ENCODE assay signal across 12 cellular contexts in genomic region chr11:130653838-130654601, GRCh38.
DNase-seq lines count a peak whose midpoint lies in the region; ATAC-seq, FAIRE-seq and TF ChIP-seq lines count a peak whose summit lies in the region.
"Had no signal": no experiment of that assay in that cellular context is flagged by ENCODE, and none has a peak within 500 bp of the region (broad histone marks: within the 10 kb centered on the region; RNA-seq: fewer than 3 reads in every experiment).

No MANE protein-coding gene starts in this region.

- no peak overlapping the region for H3K27ac Mint-ChIP-seq in activated T-helper 17 cell treated with anti-CD3 and anti-CD28 coated beads, Interleukin-2, amount 50 U/mL, for 72 hours

- H3K36me3 ChIP-seq in liver (ENCODE audit: control insufficient read depth in 4 of 4, insufficient read depth in 3 of 4, low read depth in 1 of 4, low read length in 3 of 4), result no peaks in the 10 kb centered on the region
- H3K36me3 ChIP-seq in HepG2 (replicated peaks in 1 of 2; ENCODE audit: control insufficient read depth in 1 of 2, insufficient read depth in 2 of 2, low read length in 2 of 2), result no peaks in the 10 kb centered on the region

- H3K79me2 ChIP-seq in HepG2 (ENCODE audit: insufficient read depth, low read length), result no peaks in the 10 kb centered on the region

- peaks cover 4% of the 10 kb centered on the region for H3K9me3 Mint-ChIP-seq in activated T-helper 17 cell treated with anti-CD3 and anti-CD28 coated beads, Interleukin-2, amount 50 U/mL, for 72 hours

- H4K20me1 ChIP-seq in HepG2 (ENCODE audit: insufficient read depth, low read length), result no peaks in the 10 kb centered on the region

- H3K4me3 Mint-ChIP-seq in activated T-helper 17 cell treated with anti-CD3 and anti-CD28 coated beads, Interleukin-2, amount 50 U/mL, for 72 hours, result no peak overlapping the region

- TF ChIP-seq EP300 in HepG2 (IDR thresholded peaks at IDR 0.05; ENCODE audit: low read depth in 2 of 2, low read length in 2 of 2) (no peak), HepG2 (CRISPR knock-in tag; IDR thresholded peaks at IDR 0.05; ENCODE audit: borderline replicate concordance) (no peak)

- ATAC-seq in HepG2 (no peak), GM19395 (IDR thresholded peaks at IDR 0.05; ENCODE audit: unreplicated experiment) (no peak)
- no peak for ATAC-seq in activated T-helper 17 cell treated with anti-CD3 and anti-CD28 coated beads, Interleukin-2, amount 50 U/mL, for 72 hours (replicated peaks)
- ATAC-seq: HCT116 had no signal

- H3K9ac ChIP-seq in liver (ENCODE audit: low read depth in 1 of 2, low read length in 2 of 2) (no peak overlapping the region), HepG2 (ENCODE audit: insufficient read depth, low read depth, low read length) (no peak overlapping the region)

- H3K36me3 Mint-ChIP-seq in activated T-helper 17 cell treated with anti-CD3 and anti-CD28 coated beads, Interleukin-2, amount 50 U/mL, for 72 hours (ENCODE audit: low read depth), result no peaks in the 10 kb centered on the region

- DNase-seq in HepG2 (ENCODE audit: low spot score) (no peak), fibroblast of the aortic adventitia (ENCODE audit: low read depth) (peak; percentile 89), myocyte (ENCODE audit: low read depth) (peak; percentile 57), GM20000 (ENCODE audit: low spot score) (no peak), midbrain (lab: John Stamatoyannopoulos, UW) (no peak)
- DNase-seq: KG1 had no signal

- H3K27ac ChIP-seq in liver (ENCODE audit: low read depth in 1 of 2, low read length in 2 of 2), result peak overlapping the region; percentile 7 to 52
- no peak overlapping the region for H3K27ac ChIP-seq in HepG2 (ENCODE audit: extremely low read length, insufficient read depth, low read length)
- H3K27ac ChIP-seq: 22Rv1 had no signal

- H3K27me3 ChIP-seq in liver (ENCODE audit: control insufficient read depth in 4 of 4, insufficient read depth in 4 of 4, low read length in 3 of 4), result no peaks in the 10 kb centered on the region
- H3K27me3 ChIP-seq in HepG2 (ENCODE audit: control insufficient read depth in 1 of 2, insufficient read depth in 2 of 2, low read length in 2 of 2), result no peaks in the 10 kb centered on the region

- TF ChIP-seq POLR2A in HepG2 (IDR thresholded peaks at IDR 0.05; ENCODE audit: insufficient read depth in 1 of 2, low read depth in 2 of 2, low read length in 2 of 2), result no peak

- no peaks in the 10 kb centered on the region for H3K4me1 Mint-ChIP-seq in activated T-helper 17 cell treated with anti-CD3 and anti-CD28 coated beads, Interleukin-2, amount 50 U/mL, for 72 hours

- H3K4me1 ChIP-seq in liver (ENCODE audit: control insufficient read depth in 4 of 4, insufficient read depth in 4 of 4, low read length in 3 of 4) (peaks cover 3 to 15% (median 12%) of the 10 kb centered on the region in 4 donors), HepG2 (ENCODE audit: insufficient read depth, low read length) (no peaks in the 10 kb centered on the region)

- intact Hi-C loops in HepG2 (cut with micrococcal nuclease; ENCODE audit: unreplicated experiment), result no loop called here

- no peak for TF ChIP-seq CTCF in liver (IDR thresholded peaks at IDR 0.05; ENCODE audit: low read depth, low read length, missing input control)
- no peak for TF ChIP-seq CTCF in HepG2 (CRISPR knock-in tag; IDR thresholded peaks at IDR 0.05)
- TF ChIP-seq CTCF in fibroblast of the aortic adventitia (IDR thresholded peaks at IDR 0.05; ENCODE audit: insufficient read depth, low read length), result no peak
- TF ChIP-seq CTCF in GM20000 (IDR thresholded peaks at IDR 0.05; ENCODE audit: extremely low read depth, missing control alignments), result no peak

- H3K4me2 ChIP-seq in HepG2 (ENCODE audit: low read depth, low read length), result no peak overlapping the region

- no peak for FAIRE-seq in HepG2 (lab: Jason Lieb, UNC)
- FAIRE-seq: colon had no signal

- POLR2A ChIA-PET in HepG2 (lab: Yijun Ruan, JAX), result no interaction called here

- in situ Hi-C loops in HepG2 (cut with HindIII; ENCODE audit: extremely low pct_ligation_motif_present, low pct_unique_long_range_greater_than_20kb), result no loop called here

- peaks cover 15% of the 10 kb centered on the region for H3K27me3 Mint-ChIP-seq in activated T-helper 17 cell treated with anti-CD3 and anti-CD28 coated beads, Interleukin-2, amount 50 U/mL, for 72 hours

- H3K4me3 ChIP-seq in liver (ENCODE audit: low read depth in 1 of 3, low read length in 3 of 3), result no peak overlapping the region
- H3K4me3 ChIP-seq in HepG2 (replicated peaks in 1 of 3; ENCODE audit: insufficient read depth in 1 of 3, low read depth in 2 of 3, low read length in 3 of 3), result no peak overlapping the region
- H3K4me3 ChIP-seq in fibroblast of the aortic adventitia (ENCODE audit: low read depth, low read length), result no peak overlapping the region

- no TSS peak for BruUV-seq in HepG2 (replicated peaks; lab: Mats Ljungman, UMichigan)

- CTCF ChIA-PET in HepG2 (lab: Yijun Ruan, JAX; ENCODE audit: low intra/inter-chr PET ratio, low total read pairs), result no interaction called here

- TF ChIP-seq RAD21 in liver (IDR thresholded peaks at IDR 0.05) (peak; percentile 22 to 39), HepG2 (CRISPR knock-in tag; IDR thresholded peaks at IDR 0.05) (no peak)

- WGBS in liver, result 19% methylated on average over 5 of the region's 5 CpGs
- WGBS in HepG2 (ENCODE audit: low lambda C conversion rate), result 4% methylated on average over 5 of the region's 5 CpGs

- H2AFZ ChIP-seq in HepG2 (ENCODE audit: low read length), result no peak overlapping the region

- H3K9me3 ChIP-seq in liver (ENCODE audit: control insufficient read depth in 4 of 4, low read length in 3 of 4), result no peaks in the 10 kb centered on the region
- H3K9me3 ChIP-seq in HepG2 (ENCODE audit: low read length), result no peaks in the 10 kb centered on the region

TF ChIP-seq in liver, 16 proteins besides CTCF, POLR2A, EP300 and RAD21 (continues in another document):
- TF ChIP-seq YY1 (IDR thresholded peaks at IDR 0.05) (peak; percentile 81), NR2F2 (IDR thresholded peaks at IDR 0.05) (peak; percentile 82), FOXA2 (IDR thresholded peaks at IDR 0.05) (peak; percentile 27), FOXA1 (IDR thresholded peaks at IDR 0.05) (peak; percentile 63), HNF4G (IDR thresholded peaks at IDR 0.05) (peak; percentile 34), REST (IDR thresholded peaks at IDR 0.05) (peak; percentile 48), HNF4A (conservative IDR thresholded peaks at IDR 0.05) (peak; percentile 61 to 88)

TF ChIP-seq in HepG2, 621 proteins besides CTCF, POLR2A, EP300 and RAD21 (continues in another document):
- TF ChIP-seq ZNF766 (CRISPR knock-in tag; IDR thresholded peaks at IDR 0.05; ENCODE audit: borderline replicate concordance) (no peak), HOXD1 (CRISPR knock-in tag; IDR thresholded peaks at IDR 0.05) (no peak), KMT2B (CRISPR knock-in tag; IDR thresholded peaks at IDR 0.05) (no peak), ZNF232 (CRISPR knock-in tag; IDR thresholded peaks at IDR 0.05; ENCODE audit: borderline replicate concordance) (no peak), ZNF607 (CRISPR knock-in tag; IDR thresholded peaks at IDR 0.05; ENCODE audit: borderline replicate concordance) (no peak), ZBTB34 (CRISPR knock-in tag; IDR thresholded peaks at IDR 0.05) (no peak), ZFP41 (CRISPR knock-in tag; IDR thresholded peaks at IDR 0.05; ENCODE audit: borderline replicate concordance) (no peak)
- TF ChIP-seq, protein P1, sequence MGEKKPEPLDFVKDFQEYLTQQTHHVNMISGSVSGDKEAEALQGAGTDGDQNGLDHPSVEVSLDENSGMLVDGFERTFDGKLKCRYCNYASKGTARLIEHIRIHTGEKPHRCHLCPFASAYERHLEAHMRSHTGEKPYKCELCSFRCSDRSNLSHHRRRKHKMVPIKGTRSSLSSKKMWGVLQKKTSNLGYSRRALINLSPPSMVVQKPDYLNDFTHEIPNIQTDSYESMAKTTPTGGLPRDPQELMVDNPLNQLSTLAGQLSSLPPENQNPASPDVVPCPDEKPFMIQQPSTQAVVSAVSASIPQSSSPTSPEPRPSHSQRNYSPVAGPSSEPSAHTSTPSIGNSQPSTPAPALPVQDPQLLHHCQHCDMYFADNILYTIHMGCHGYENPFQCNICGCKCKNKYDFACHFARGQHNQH (CRISPR knock-in tag; IDR thresholded peaks at IDR 0.05), result no peak
- TF ChIP-seq, protein P2, sequence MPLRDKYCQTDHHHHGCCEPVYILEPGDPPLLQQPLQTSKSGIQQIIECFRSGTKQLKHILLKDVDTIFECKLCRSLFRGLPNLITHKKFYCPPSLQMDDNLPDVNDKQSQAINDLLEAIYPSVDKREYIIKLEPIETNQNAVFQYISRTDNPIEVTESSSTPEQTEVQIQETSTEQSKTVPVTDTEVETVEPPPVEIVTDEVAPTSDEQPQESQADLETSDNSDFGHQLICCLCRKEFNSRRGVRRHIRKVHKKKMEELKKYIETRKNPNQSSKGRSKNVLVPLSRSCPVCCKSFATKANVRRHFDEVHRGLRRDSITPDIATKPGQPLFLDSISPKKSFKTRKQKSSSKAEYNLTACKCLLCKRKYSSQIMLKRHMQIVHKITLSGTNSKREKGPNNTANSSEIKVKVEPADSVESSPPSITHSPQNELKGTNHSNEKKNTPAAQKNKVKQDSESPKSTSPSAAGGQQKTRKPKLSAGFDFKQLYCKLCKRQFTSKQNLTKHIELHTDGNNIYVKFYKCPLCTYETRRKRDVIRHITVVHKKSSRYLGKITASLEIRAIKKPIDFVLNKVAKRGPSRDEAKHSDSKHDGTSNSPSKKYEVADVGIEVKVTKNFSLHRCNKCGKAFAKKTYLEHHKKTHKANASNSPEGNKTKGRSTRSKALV (CRISPR knock-in tag; IDR thresholded peaks at IDR 0.05), result no peak

Comparison
In these comparisons a context has a peak if more than half of its experiments do, and no peak if none do; other contexts are left out.
1. DNase-seq: peak in fibroblast of the aortic adventitia (single experiment) and myocyte (single experiment); none in HepG2 (single experiment), GM20000 (single experiment) and midbrain (single experiment).